21 cellular contexts compared by ENCODE assay signal in the genomic region with DNA sequence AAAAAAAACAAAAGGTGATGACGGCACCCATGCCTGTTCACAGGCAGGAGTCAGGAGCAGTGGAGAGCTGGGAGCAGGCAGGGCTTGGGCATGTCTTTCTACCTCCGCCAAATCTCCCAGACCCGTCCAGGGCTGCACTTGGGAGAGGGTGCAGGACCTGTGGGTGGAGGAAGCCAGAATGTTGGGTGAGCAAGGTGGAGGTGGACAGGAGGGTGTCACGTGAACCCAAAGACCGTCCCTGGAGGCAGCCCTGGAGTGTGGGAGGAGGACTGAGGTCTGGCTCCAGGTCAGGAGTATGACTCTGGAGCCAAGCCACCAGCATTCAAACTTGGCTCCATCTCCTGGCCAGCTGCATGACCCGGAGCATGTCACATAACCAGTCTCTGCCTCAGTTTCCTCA.
"Had no signal": no experiment of that assay in that cellular context is flagged by ENCODE, and none has a peak within 500 bp of the region (broad histone marks: within the 10 kb centered on the region; RNA-seq: fewer than 3 reads in every experiment).

No MANE protein-coding gene starts in this region.

- ATAC-seq: gastroesophageal sphincter; left colon; natural killer cell treated with Interleukin-12 subunit alpha and Interleukin-12 subunit beta and Interleukin-15 and Interleukin-18, amount 100 ng/mL, for 72 hours; upper lobe of right lung had no signal

- H3K27me3 ChIP-seq: cardiac muscle cell, esophagus squamous epithelium, gastroesophageal sphincter, sigmoid colon, stomach, upper lobe of right lung had no signal

- H2AFZ ChIP-seq: parathyroid adenoma had no signal

- H3K9me3 ChIP-seq: esophagus squamous epithelium, gastroesophageal sphincter, prostate gland, sigmoid colon, stomach, upper lobe of right lung had no signal

- H3K36me3 ChIP-seq: prostate gland had no signal

- DNase-seq: dermis blood vessel endothelial cell; esophagus squamous epithelium; foreskin fibroblast; glutamatergic neuron; kidney; left colon; occipital lobe; retina; sigmoid colon; stimulated activated CD4-positive, alpha-beta T cell treated with anti-CD3 and anti-CD28 coated beads, Interleukin-2, amount 100 ng/mL, for 24 hours; stimulated activated CD4-positive, alpha-beta T cell treated with anti-CD3 and anti-CD28 coated beads, Interleukin-4, amount 100 ng/mL, for 4 hours; stimulated activated naive CD4-positive, alpha-beta T cell; stomach; upper lobe of right lung had no signal

- FAIRE-seq: colon, kidney had no signal

- H3K9ac ChIP-seq: parathyroid adenoma had no signal

- H3K4me1 ChIP-seq: prostate gland had no signal

- H3K4me3 ChIP-seq: cardiac muscle cell, esophagus squamous epithelium, gastroesophageal sphincter, prostate gland, sigmoid colon, skin epidermis, stomach, upper lobe of right lung had no signal

- H3K27ac ChIP-seq: cardiac muscle cell, esophagus squamous epithelium, parathyroid adenoma, prostate gland, skin epidermis, upper lobe of right lung had no signal
